In the genomic region with DNA sequence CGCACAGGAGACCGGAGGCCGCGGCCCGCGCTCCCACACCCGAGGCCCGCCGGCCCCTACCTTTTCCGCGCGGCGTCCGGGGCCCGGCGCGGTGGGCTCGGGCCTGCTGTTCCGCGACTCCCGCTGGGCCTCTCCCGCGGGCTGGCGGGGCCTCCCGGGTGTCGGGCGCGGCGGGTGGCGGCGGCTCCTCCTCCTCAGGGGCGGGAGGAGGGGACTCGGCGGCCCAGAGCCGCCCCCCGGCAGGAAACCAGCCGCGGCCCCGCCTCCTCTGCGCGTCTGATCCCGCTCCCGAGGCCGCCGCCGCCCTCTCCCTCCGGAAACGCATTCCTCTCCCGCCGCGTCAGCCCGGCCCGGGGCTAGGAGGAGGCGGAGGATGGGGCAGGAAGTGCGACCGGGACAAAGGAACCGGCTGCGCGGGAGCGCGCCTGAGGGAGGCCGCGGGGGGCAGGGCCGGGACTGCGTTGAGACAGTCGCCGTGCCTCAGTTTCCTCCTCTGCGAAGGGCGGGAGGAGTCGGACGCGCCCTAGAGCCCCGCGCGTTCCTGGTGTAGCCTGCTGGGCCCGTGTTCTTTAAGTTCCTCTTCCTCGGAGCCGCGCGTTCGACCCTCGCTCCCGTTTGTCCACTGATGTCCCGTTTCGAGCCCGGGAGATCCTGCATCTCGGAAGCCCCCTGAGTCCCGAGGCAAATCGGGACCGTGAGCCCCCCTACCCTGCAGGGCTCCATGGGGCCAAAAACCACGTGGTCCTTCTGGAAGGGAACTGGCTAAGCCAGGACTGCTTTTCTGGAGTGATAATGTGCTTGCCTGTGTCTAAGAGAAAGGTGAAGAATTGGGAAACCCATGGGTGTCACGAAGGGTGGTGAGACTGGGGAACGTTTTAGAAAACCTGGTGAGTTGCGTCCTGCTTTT, we compare ENCODE assay signal across 8 cellular contexts. TPM values are rescaled to one million over a fixed set of nuclear protein-coding genes. Genes with fewer than 3 reads are reported as not detected.
DNase-seq lines count a peak whose midpoint lies in the region; ATAC-seq and TF ChIP-seq lines count a peak whose summit lies in the region.

A gene (minus strand): TSS at position 146 of the 907 bp plus-strand sequence. CDS start 22,672 bp downstream, outside the sequence.

- H3K4me1 ChIP-seq in esophagus muscularis mucosa (peaks cover 46 to 71% (median 61%) of the 10 kb centered on the region in 4 donors), muscle layer of duodenum (ENCODE audit: control insufficient read depth in 1 of 2, insufficient read depth in 2 of 2, low read length in 2 of 2) (peaks cover 5 to 16% of the 10 kb centered on the region in 2 donors)

- peak; percentile 73 for ATAC-seq in GM21619 (IDR thresholded peaks at IDR 0.05; ENCODE audit: unreplicated experiment)
- ATAC-seq in activated T-cell treated with anti-CD3 and anti-CD28 coated beads, Interleukin-2, amount 50 U/mL, for 72 hours (replicated peaks in 1 of 2), result peak; percentile 85 to 88

- peak within 1 kb of the TSS; percentile 96 to 100 (median 98) for H3K27ac ChIP-seq in esophagus muscularis mucosa (replicated peaks in 1 of 4)
- H3K27ac ChIP-seq in muscle layer of duodenum (ENCODE audit: low read length), result peak within 1 kb of the TSS; percentile 100

- H3K4me1 Mint-ChIP-seq in activated T-cell treated with anti-CD3 and anti-CD28 coated beads, Interleukin-2, amount 50 U/mL, for 72 hours (ENCODE audit: low read depth), result peaks cover 50% of the 10 kb centered on the region

- no peaks in the 10 kb centered on the region for H3K36me3 Mint-ChIP-seq in activated T-cell treated with anti-CD3 and anti-CD28 coated beads, Interleukin-2, amount 50 U/mL, for 72 hours (ENCODE audit: insufficient read depth in 2 of 2)

- peaks cover 11% of the 10 kb centered on the region for H3K27me3 Mint-ChIP-seq in activated T-cell treated with anti-CD3 and anti-CD28 coated beads, Interleukin-2, amount 50 U/mL, for 72 hours (ENCODE audit: low read depth)

- no peaks in the 10 kb centered on the region for H3K9me3 ChIP-seq in esophagus muscularis mucosa
- H3K9me3 ChIP-seq in muscle layer of duodenum (ENCODE audit: control insufficient read depth in 1 of 2, low read length in 2 of 2), result no peaks in the 10 kb centered on the region

- peak; percentile 28 for TF ChIP-seq EP300 in esophagus muscularis mucosa (IDR thresholded peaks at IDR 0.05)

- TF ChIP-seq CTCF in esophagus muscularis mucosa (IDR thresholded peaks at IDR 0.05), result no peak

- H3K4me3 ChIP-seq in esophagus muscularis mucosa (peak within 1 kb of the TSS; percentile 96 to 100 (median 99)), muscle layer of duodenum (ENCODE audit: low read depth in 1 of 2, low read length in 2 of 2) (peak within 1 kb of the TSS; percentile 83 to 98)

- no peaks in the 10 kb centered on the region for H3K36me3 ChIP-seq in esophagus muscularis mucosa
- peaks cover 0 to 4% of the 10 kb centered on the region in 2 donors for H3K36me3 ChIP-seq in muscle layer of duodenum (ENCODE audit: control insufficient read depth in 1 of 2, insufficient read depth in 2 of 2, low read length in 2 of 2)

- intact Hi-C loops in esophagus muscularis mucosa (cut with DNase I), result loop anchor here (2.0 kb wide), 1 partner anchor 22 kb away; no protein-coding TSS in a partner anchor

- no peaks in the 10 kb centered on the region for H3K9me3 Mint-ChIP-seq in activated T-cell treated with anti-CD3 and anti-CD28 coated beads, Interleukin-2, amount 50 U/mL, for 72 hours

- peak within 1 kb of the TSS; percentile 95 for H3K27ac Mint-ChIP-seq in activated T-cell treated with anti-CD3 and anti-CD28 coated beads, Interleukin-2, amount 50 U/mL, for 72 hours

- DNase-seq in DMS153 (lab: John Stamatoyannopoulos, UW) (peak; percentile 81), KG1 (lab: John Stamatoyannopoulos, UW) (peak; percentile 56), esophagus muscularis mucosa (ENCODE audit: extremely low spot score) (peak; percentile 98)
- DNase-seq in activated T-cell treated with anti-CD3 and anti-CD28 coated beads, Interleukin-2, amount 50 U/mL, for 72 hours, result peak; percentile 89 to 92
- peak; percentile 69 for DNase-seq in stimulated activated CD8-positive, alpha-beta memory T cell treated with anti-CD3 and anti-CD28 coated beads, Interleukin-7, amount 100 ng/mL, for 24 hours (ENCODE audit: low read depth)

- TF ChIP-seq POLR2A in esophagus muscularis mucosa (IDR thresholded peaks at IDR 0.05; ENCODE audit: low read depth), result peak; percentile 92

- H3K27me3 ChIP-seq in esophagus muscularis mucosa (no peaks in the 10 kb centered on the region), muscle layer of duodenum (ENCODE audit: low read depth, low read length) (no peaks in the 10 kb centered on the region)

- 1% methylated on average over 64 of the region's 94 CpGs for WGBS in esophagus muscularis mucosa

- H3K4me3 Mint-ChIP-seq in activated T-cell treated with anti-CD3 and anti-CD28 coated beads, Interleukin-2, amount 50 U/mL, for 72 hours, result peak within 1 kb of the TSS; percentile 89 to 95

TF ChIP-seq in PFSK-1, 5 proteins besides CTCF, POLR2A, EP300 and RAD21:
- TF ChIP-seq SIN3A (IDR thresholded peaks at IDR 0.05; ENCODE audit: borderline replicate concordance, insufficient read depth, low read length) (peak; percentile 57; the same call in 1 of the 2 replicates), FOXP2 (optimal IDR thresholded peaks at IDR 0.05; ENCODE audit: borderline replicate concordance, extremely low read depth, extremely low read length, insufficient read depth) (peak; percentile 94), POLR2AphosphoS5 (IDR thresholded peaks at IDR 0.05; ENCODE audit: low read depth, low read length) (peak; percentile 80), TAF1 (IDR thresholded peaks at IDR 0.05; ENCODE audit: borderline replicate concordance, insufficient read depth, low read length) (peak; percentile 67; the same call in 1 of the 2 replicates)
- TF ChIP-seq, protein P1, sequence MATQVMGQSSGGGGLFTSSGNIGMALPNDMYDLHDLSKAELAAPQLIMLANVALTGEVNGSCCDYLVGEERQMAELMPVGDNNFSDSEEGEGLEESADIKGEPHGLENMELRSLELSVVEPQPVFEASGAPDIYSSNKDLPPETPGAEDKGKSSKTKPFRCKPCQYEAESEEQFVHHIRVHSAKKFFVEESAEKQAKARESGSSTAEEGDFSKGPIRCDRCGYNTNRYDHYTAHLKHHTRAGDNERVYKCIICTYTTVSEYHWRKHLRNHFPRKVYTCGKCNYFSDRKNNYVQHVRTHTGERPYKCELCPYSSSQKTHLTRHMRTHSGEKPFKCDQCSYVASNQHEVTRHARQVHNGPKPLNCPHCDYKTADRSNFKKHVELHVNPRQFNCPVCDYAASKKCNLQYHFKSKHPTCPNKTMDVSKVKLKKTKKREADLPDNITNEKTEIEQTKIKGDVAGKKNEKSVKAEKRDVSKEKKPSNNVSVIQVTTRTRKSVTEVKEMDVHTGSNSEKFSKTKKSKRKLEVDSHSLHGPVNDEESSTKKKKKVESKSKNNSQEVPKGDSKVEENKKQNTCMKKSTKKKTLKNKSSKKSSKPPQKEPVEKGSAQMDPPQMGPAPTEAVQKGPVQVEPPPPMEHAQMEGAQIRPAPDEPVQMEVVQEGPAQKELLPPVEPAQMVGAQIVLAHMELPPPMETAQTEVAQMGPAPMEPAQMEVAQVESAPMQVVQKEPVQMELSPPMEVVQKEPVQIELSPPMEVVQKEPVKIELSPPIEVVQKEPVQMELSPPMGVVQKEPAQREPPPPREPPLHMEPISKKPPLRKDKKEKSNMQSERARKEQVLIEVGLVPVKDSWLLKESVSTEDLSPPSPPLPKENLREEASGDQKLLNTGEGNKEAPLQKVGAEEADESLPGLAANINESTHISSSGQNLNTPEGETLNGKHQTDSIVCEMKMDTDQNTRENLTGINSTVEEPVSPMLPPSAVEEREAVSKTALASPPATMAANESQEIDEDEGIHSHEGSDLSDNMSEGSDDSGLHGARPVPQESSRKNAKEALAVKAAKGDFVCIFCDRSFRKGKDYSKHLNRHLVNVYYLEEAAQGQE (IDR thresholded peaks at IDR 0.05; ENCODE audit: insufficient read depth in 1 of 2, low read depth in 2 of 2, low read length in 2 of 2), result peak; percentile 0 to 64; a peak in 2 of 4 replicates

RNA-seq across cellular contexts. Expression of the gene that starts here (rescaled TPM):
- polyA plus RNA-seq in PFSK-1 (2012; ENCODE audit: insufficient read length, low read depth), result 202 TPM
- total RNA-seq in activated T-cell treated with anti-CD3 and anti-CD28 coated beads, Interleukin-2, amount 50 U/mL, for 72 hours, result 10 to 100 TPM; 52.3 to 91.2 TPM
- total RNA-seq in esophagus muscularis mucosa, result 1,000 to 10,000 TPM; 1,385 to 1,873 (median 1,661) TPM

Comparison
In these comparisons a context has a peak if more than half of its experiments do, and no peak if none do; other contexts are left out.
1. Peak in every context shown above with its lines: DNase-seq, ATAC-seq, H3K4me3 ChIP-seq and H3K27ac ChIP-seq.
2. RNA of the gene that starts here (total RNA-seq): 1,385 to 1,873 TPM in esophagus muscularis mucosa; 52.3 to 91.2 TPM in activated T-cell treated with anti-CD3 and anti-CD28 coated beads, Interleukin-2, amount 50 U/mL, for 72 hours; every median in the first group is over 10 times any median in the second.